1 cellular context compared by ENCODE assay signal in genomic region chr5:149381261-149381985, GRCh38.
TF ChIP-seq lines count a peak whose summit lies in the region.

No MANE protein-coding gene starts in this region.

TF ChIP-seq in HepG2, 621 proteins besides CTCF, POLR2A, EP300 and RAD21 (continued from another document and continues in another):
- TF ChIP-seq ZNF318 (CRISPR knock-in tag; IDR thresholded peaks at IDR 0.05): no peak
- TF ChIP-seq ZMYM3 (CRISPR knock-in tag; IDR thresholded peaks at IDR 0.05): no peak
- TF ChIP-seq MTF2 (CRISPR knock-in tag; IDR thresholded peaks at IDR 0.05; ENCODE audit: borderline replicate concordance): no peak
- TF ChIP-seq NCOA5 (CRISPR knock-in tag; IDR thresholded peaks at IDR 0.05): no peak
- TF ChIP-seq ZNF580 (CRISPR knock-in tag; IDR thresholded peaks at IDR 0.05; ENCODE audit: borderline replicate concordance, low read depth): no peak
- TF ChIP-seq ZNF136 (CRISPR knock-in tag; IDR thresholded peaks at IDR 0.05; ENCODE audit: low read depth): no peak
- TF ChIP-seq ZNF777 (CRISPR knock-in tag; IDR thresholded peaks at IDR 0.05): no peak
- TF ChIP-seq ZUFSP (CRISPR knock-in tag; IDR thresholded peaks at IDR 0.05; ENCODE audit: borderline replicate concordance): no peak
- no peak for TF ChIP-seq KAT8 (CRISPR knock-in tag; IDR thresholded peaks at IDR 0.05)
- no peak for TF ChIP-seq ZFP90 (CRISPR knock-in tag; IDR thresholded peaks at IDR 0.05; ENCODE audit: borderline replicate concordance)
- TF ChIP-seq DRAP1 (CRISPR knock-in tag; IDR thresholded peaks at IDR 0.05): no peak
- TF ChIP-seq ZNF713 (CRISPR knock-in tag; IDR thresholded peaks at IDR 0.05): 0 out of 2 replicates have a peak, but pooled peaks have one; percentile 32
- TF ChIP-seq JUNB (CRISPR knock-in tag; IDR thresholded peaks at IDR 0.05; ENCODE audit: borderline replicate concordance): no peak
- TF ChIP-seq ISL2 (CRISPR knock-in tag; IDR thresholded peaks at IDR 0.05): no peak
- TF ChIP-seq YEATS2 (CRISPR knock-in tag; IDR thresholded peaks at IDR 0.05; ENCODE audit: borderline replicate concordance): no peak
- no peak for TF ChIP-seq UBTF (CRISPR knock-in tag; IDR thresholded peaks at IDR 0.05)
- TF ChIP-seq NFRKB (IDR thresholded peaks at IDR 0.05): no peak
- 0 out of 2 replicates have a peak, but pooled peaks have one; percentile 29 for TF ChIP-seq ZNF710 (CRISPR knock-in tag; IDR thresholded peaks at IDR 0.05; ENCODE audit: borderline replicate concordance)
- no peak for TF ChIP-seq KAT7 (CRISPR knock-in tag; IDR thresholded peaks at IDR 0.05; ENCODE audit: borderline replicate concordance)
- 0 out of 2 replicates have a peak, but pooled peaks have one; percentile 61 for TF ChIP-seq MTERF4 (CRISPR knock-in tag; IDR thresholded peaks at IDR 0.05)
- no peak for TF ChIP-seq ZBTB14 (CRISPR knock-in tag; IDR thresholded peaks at IDR 0.05)
- 0 out of 2 replicates have a peak, but pooled peaks have one; percentile 44 for TF ChIP-seq NFKB2 (CRISPR knock-in tag; IDR thresholded peaks at IDR 0.05; ENCODE audit: borderline replicate concordance)
- 0 out of 2 replicates have a peak, but pooled peaks have one; percentile 20 for TF ChIP-seq ZNF280B (CRISPR knock-in tag; IDR thresholded peaks at IDR 0.05; ENCODE audit: borderline replicate concordance)
- TF ChIP-seq DPF2 (CRISPR knock-in tag; IDR thresholded peaks at IDR 0.05; ENCODE audit: borderline replicate concordance, low read depth): no peak
- TF ChIP-seq E2F2 (CRISPR knock-in tag; IDR thresholded peaks at IDR 0.05; ENCODE audit: borderline replicate concordance): 0 out of 2 replicates have a peak, but pooled peaks have one; percentile 21
- no peak for TF ChIP-seq KDM5A (IDR thresholded peaks at IDR 0.05; ENCODE audit: borderline replicate concordance, low read length)
- TF ChIP-seq MXD4 (CRISPR knock-in tag; IDR thresholded peaks at IDR 0.05): no peak
- TF ChIP-seq ELF4 (CRISPR knock-in tag; IDR thresholded peaks at IDR 0.05; ENCODE audit: borderline replicate concordance): peak; percentile 32; the same call in 1 of the 2 replicates
- TF ChIP-seq ESRRA (CRISPR knock-in tag; IDR thresholded peaks at IDR 0.05; ENCODE audit: low read depth): no peak
- TF ChIP-seq GTF3A (CRISPR knock-in tag; conservative IDR thresholded peaks at IDR 0.05): no peak
- TF ChIP-seq FOXP1 (IDR thresholded peaks at IDR 0.05): no peak
- TF ChIP-seq FOXP1 (CRISPR knock-in tag; IDR thresholded peaks at IDR 0.05): no peak
- no peak for TF ChIP-seq RFX5 (IDR thresholded peaks at IDR 0.05; ENCODE audit: low read depth, low read length)
- 0 out of 2 replicates have a peak, but pooled peaks have one; percentile 22 for TF ChIP-seq SP2 (CRISPR knock-in tag; IDR thresholded peaks at IDR 0.05)
- TF ChIP-seq ZBTB43 (CRISPR knock-in tag; conservative IDR thresholded peaks at IDR 0.05): no peak
